Comparison of ENCODE assay signal across 1 cellular context in the genomic region with DNA sequence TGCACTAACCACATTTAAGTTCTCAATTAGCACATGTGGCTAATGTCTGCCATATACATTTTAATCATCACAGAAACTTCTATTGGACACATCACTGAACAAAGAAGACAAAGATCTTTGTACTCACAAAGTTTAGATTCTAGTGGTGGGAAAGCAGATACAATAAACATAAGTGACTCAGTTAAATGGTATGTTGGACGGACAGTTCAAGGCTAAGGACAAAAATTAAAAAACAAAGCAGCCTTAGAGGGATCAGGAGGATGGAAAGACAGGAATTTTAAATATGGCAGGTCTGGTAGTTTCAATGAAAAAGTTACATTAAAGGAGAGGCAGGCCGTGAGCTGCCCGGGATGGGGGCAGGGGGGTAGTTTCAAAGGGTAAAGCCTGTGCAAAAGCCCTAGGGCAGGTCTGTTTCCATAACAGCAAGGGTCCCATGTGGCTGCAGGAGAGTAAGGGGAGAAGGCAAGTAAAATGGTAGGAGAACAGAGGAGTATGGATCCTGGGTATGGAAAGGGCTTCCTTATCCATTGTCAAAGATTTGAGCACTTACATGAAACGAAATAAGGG.
A peak's percentile ranks its signal among the peaks of the same experiment; 100 is the strongest.
TF ChIP-seq lines count a peak whose summit lies in the region.

No MANE protein-coding gene starts in this region.

TF ChIP-seq in HepG2, 621 proteins besides CTCF, POLR2A, EP300 and RAD21 (continued from another document and continues in another):
- TF ChIP-seq KAT8 (CRISPR knock-in tag; IDR thresholded peaks at IDR 0.05) (0 out of 2 replicates have a peak, but pooled peaks have one; percentile 13), ZNF180 (CRISPR knock-in tag; IDR thresholded peaks at IDR 0.05; ENCODE audit: borderline replicate concordance, low read depth) (no peak), HCFC1 (IDR thresholded peaks at IDR 0.05; ENCODE audit: low read depth, low read length) (no peak), STAG1 (CRISPR knock-in tag; IDR thresholded peaks at IDR 0.05) (0 out of 2 replicates have a peak, but pooled peaks have one; percentile 11), SOX13 (IDR thresholded peaks at IDR 0.05) (no peak), SOX13 (CRISPR knock-in tag; conservative IDR thresholded peaks at IDR 0.05 in 1 of 2, IDR thresholded peaks at IDR 0.05 in 1 of 2) (peak in 1 of 2 experiments; percentile 86; a peak in 2 of 4 replicates), SOX6 (IDR thresholded peaks at IDR 0.05) (no peak), SOX6 (CRISPR knock-in tag; IDR thresholded peaks at IDR 0.05) (peak; percentile 77), SOX5 (CRISPR knock-in tag; IDR thresholded peaks at IDR 0.05; ENCODE audit: borderline replicate concordance) (peak; percentile 91), ZNF484 (CRISPR knock-in tag; IDR thresholded peaks at IDR 0.05; ENCODE audit: borderline replicate concordance, low read depth) (no peak), HOXA5 (CRISPR knock-in tag; IDR thresholded peaks at IDR 0.05) (0 out of 2 replicates have a peak, but pooled peaks have one; percentile 55), ZNF569 (CRISPR knock-in tag; IDR thresholded peaks at IDR 0.05; ENCODE audit: borderline replicate concordance) (no peak), PRPF4 (IDR thresholded peaks at IDR 0.05; ENCODE audit: low read depth, low read length, poor library complexity, severe bottlenecking) (no peak), GATAD2A (CRISPR knock-in tag; IDR thresholded peaks at IDR 0.05) (peak; percentile 55), NR2F6 (IDR thresholded peaks at IDR 0.05) (no peak), NR2F6 (CRISPR knock-in tag; IDR thresholded peaks at IDR 0.05) (0 out of 2 replicates have a peak, but pooled peaks have one; percentile 16), FOXA3 (CRISPR knock-in tag; IDR thresholded peaks at IDR 0.05) (peak; percentile 44), SRSF4 (IDR thresholded peaks at IDR 0.05; ENCODE audit: low read depth, low read length, poor library complexity, severe bottlenecking) (no peak), SALL1 (CRISPR knock-in tag; IDR thresholded peaks at IDR 0.05) (peak; percentile 26; the same call in 1 of the 2 replicates), EHMT2 (IDR thresholded peaks at IDR 0.05; ENCODE audit: borderline replicate concordance, low read depth, low read length) (peak; percentile 59; the same call in 1 of the 2 replicates), KLF16 (CRISPR knock-in tag; IDR thresholded peaks at IDR 0.05) (peak in 1 of 2 experiments; percentile 39; a peak in 1 of 4 replicates), SAP130 (CRISPR knock-in tag; IDR thresholded peaks at IDR 0.05; ENCODE audit: low read depth) (peak; percentile 41), ZNF570 (CRISPR knock-in tag; IDR thresholded peaks at IDR 0.05; ENCODE audit: borderline replicate concordance) (no peak), NCOA2 (CRISPR knock-in tag; IDR thresholded peaks at IDR 0.05) (peak; percentile 79)
- TF ChIP-seq, protein P1, sequence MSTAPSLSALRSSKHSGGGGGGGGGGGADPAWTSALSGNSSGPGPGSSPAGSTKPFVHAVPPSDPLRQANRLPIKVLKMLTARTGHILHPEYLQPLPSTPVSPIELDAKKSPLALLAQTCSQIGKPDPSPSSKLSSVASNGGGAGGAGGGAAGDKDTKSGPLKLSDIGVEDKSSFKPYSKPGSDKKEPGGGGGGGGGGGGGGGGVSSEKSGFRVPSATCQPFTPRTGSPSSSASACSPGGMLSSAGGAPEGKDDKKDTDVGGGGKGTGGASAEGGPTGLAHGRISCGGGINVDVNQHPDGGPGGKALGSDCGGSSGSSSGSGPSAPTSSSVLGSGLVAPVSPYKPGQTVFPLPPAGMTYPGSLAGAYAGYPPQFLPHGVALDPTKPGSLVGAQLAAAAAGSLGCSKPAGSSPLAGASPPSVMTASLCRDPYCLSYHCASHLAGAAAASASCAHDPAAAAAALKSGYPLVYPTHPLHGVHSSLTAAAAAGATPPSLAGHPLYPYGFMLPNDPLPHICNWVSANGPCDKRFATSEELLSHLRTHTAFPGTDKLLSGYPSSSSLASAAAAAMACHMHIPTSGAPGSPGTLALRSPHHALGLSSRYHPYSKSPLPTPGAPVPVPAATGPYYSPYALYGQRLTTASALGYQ (CRISPR knock-in tag; IDR thresholded peaks at IDR 0.05), result peak; percentile 39; the same call in 1 of the 2 replicates
- TF ChIP-seq, protein P2, sequence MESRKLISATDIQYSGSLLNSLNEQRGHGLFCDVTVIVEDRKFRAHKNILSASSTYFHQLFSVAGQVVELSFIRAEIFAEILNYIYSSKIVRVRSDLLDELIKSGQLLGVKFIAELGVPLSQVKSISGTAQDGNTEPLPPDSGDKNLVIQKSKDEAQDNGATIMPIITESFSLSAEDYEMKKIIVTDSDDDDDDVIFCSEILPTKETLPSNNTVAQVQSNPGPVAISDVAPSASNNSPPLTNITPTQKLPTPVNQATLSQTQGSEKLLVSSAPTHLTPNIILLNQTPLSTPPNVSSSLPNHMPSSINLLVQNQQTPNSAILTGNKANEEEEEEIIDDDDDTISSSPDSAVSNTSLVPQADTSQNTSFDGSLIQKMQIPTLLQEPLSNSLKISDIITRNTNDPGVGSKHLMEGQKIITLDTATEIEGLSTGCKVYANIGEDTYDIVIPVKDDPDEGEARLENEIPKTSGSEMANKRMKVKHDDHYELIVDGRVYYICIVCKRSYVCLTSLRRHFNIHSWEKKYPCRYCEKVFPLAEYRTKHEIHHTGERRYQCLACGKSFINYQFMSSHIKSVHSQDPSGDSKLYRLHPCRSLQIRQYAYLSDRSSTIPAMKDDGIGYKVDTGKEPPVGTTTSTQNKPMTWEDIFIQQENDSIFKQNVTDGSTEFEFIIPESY (CRISPR knock-in tag; IDR thresholded peaks at IDR 0.05), result no peak
- TF ChIP-seq, protein P3, sequence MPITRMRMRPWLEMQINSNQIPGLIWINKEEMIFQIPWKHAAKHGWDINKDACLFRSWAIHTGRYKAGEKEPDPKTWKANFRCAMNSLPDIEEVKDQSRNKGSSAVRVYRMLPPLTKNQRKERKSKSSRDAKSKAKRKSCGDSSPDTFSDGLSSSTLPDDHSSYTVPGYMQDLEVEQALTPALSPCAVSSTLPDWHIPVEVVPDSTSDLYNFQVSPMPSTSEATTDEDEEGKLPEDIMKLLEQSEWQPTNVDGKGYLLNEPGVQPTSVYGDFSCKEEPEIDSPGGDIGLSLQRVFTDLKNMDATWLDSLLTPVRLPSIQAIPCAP (CRISPR knock-in tag; IDR thresholded peaks at IDR 0.05; ENCODE audit: low read depth), result no peak
- TF ChIP-seq, protein P4, sequence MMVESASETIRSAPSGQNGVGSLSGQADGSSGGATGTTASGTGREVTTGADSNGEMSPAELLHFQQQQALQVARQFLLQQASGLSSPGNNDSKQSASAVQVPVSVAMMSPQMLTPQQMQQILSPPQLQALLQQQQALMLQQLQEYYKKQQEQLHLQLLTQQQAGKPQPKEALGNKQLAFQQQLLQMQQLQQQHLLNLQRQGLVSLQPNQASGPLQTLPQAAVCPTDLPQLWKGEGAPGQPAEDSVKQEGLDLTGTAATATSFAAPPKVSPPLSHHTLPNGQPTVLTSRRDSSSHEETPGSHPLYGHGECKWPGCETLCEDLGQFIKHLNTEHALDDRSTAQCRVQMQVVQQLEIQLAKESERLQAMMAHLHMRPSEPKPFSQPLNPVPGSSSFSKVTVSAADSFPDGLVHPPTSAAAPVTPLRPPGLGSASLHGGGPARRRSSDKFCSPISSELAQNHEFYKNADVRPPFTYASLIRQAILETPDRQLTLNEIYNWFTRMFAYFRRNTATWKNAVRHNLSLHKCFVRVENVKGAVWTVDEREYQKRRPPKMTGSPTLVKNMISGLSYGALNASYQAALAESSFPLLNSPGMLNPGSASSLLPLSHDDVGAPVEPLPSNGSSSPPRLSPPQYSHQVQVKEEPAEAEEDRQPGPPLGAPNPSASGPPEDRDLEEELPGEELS (CRISPR knock-in tag; IDR thresholded peaks at IDR 0.05), result peak; percentile 53
- TF ChIP-seq, protein P5, sequence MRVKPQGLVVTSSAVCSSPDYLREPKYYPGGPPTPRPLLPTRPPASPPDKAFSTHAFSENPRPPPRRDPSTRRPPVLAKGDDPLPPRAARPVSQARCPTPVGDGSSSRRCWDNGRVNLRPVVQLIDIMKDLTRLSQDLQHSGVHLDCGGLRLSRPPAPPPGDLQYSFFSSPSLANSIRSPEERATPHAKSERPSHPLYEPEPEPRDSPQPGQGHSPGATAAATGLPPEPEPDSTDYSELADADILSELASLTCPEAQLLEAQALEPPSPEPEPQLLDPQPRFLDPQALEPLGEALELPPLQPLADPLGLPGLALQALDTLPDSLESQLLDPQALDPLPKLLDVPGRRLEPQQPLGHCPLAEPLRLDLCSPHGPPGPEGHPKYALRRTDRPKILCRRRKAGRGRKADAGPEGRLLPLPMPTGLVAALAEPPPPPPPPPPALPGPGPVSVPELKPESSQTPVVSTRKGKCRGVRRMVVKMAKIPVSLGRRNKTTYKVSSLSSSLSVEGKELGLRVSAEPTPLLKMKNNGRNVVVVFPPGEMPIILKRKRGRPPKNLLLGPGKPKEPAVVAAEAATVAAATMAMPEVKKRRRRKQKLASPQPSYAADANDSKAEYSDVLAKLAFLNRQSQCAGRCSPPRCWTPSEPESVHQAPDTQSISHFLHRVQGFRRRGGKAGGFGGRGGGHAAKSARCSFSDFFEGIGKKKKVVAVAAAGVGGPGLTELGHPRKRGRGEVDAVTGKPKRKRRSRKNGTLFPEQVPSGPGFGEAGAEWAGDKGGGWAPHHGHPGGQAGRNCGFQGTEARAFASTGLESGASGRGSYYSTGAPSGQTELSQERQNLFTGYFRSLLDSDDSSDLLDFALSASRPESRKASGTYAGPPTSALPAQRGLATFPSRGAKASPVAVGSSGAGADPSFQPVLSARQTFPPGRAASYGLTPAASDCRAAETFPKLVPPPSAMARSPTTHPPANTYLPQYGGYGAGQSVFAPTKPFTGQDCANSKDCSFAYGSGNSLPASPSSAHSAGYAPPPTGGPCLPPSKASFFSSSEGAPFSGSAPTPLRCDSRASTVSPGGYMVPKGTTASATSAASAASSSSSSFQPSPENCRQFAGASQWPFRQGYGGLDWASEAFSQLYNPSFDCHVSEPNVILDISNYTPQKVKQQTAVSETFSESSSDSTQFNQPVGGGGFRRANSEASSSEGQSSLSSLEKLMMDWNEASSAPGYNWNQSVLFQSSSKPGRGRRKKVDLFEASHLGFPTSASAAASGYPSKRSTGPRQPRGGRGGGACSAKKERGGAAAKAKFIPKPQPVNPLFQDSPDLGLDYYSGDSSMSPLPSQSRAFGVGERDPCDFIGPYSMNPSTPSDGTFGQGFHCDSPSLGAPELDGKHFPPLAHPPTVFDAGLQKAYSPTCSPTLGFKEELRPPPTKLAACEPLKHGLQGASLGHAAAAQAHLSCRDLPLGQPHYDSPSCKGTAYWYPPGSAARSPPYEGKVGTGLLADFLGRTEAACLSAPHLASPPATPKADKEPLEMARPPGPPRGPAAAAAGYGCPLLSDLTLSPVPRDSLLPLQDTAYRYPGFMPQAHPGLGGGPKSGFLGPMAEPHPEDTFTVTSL (CRISPR knock-in tag; IDR thresholded peaks at IDR 0.05; ENCODE audit: borderline replicate concordance), result peak; percentile 59; the same call in 1 of the 2 replicates
- TF ChIP-seq, protein P6, sequence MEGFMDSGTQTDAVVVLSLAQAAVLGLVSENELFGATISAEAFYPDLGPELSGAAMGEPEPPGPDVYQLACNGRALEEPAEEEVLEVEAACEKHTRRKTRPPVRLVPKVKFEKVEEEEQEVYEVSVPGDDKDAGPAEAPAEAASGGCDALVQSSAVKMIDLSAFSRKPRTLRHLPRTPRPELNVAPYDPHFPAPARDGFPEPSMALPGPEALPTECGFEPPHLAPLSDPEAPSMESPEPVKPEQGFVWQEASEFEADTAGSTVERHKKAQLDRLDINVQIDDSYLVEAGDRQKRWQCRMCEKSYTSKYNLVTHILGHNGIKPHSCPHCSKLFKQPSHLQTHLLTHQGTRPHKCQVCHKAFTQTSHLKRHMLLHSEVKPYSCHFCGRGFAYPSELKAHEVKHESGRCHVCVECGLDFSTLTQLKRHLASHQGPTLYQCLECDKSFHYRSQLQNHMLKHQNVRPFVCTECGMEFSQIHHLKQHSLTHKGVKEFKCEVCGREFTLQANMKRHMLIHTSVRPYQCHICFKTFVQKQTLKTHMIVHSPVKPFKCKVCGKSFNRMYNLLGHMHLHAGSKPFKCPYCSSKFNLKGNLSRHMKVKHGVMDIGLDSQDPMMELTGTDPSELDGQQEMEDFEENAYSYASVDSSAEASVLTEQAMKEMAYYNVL (CRISPR knock-in tag; IDR thresholded peaks at IDR 0.05; ENCODE audit: borderline replicate concordance), result 0 out of 2 replicates have a peak, but pooled peaks have one; percentile 35
- TF ChIP-seq, protein P7, sequence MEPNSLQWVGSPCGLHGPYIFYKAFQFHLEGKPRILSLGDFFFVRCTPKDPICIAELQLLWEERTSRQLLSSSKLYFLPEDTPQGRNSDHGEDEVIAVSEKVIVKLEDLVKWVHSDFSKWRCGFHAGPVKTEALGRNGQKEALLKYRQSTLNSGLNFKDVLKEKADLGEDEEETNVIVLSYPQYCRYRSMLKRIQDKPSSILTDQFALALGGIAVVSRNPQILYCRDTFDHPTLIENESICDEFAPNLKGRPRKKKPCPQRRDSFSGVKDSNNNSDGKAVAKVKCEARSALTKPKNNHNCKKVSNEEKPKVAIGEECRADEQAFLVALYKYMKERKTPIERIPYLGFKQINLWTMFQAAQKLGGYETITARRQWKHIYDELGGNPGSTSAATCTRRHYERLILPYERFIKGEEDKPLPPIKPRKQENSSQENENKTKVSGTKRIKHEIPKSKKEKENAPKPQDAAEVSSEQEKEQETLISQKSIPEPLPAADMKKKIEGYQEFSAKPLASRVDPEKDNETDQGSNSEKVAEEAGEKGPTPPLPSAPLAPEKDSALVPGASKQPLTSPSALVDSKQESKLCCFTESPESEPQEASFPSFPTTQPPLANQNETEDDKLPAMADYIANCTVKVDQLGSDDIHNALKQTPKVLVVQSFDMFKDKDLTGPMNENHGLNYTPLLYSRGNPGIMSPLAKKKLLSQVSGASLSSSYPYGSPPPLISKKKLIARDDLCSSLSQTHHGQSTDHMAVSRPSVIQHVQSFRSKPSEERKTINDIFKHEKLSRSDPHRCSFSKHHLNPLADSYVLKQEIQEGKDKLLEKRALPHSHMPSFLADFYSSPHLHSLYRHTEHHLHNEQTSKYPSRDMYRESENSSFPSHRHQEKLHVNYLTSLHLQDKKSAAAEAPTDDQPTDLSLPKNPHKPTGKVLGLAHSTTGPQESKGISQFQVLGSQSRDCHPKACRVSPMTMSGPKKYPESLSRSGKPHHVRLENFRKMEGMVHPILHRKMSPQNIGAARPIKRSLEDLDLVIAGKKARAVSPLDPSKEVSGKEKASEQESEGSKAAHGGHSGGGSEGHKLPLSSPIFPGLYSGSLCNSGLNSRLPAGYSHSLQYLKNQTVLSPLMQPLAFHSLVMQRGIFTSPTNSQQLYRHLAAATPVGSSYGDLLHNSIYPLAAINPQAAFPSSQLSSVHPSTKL (CRISPR knock-in tag; IDR thresholded peaks at IDR 0.05), result peak; percentile 87
- TF ChIP-seq, protein P8, sequence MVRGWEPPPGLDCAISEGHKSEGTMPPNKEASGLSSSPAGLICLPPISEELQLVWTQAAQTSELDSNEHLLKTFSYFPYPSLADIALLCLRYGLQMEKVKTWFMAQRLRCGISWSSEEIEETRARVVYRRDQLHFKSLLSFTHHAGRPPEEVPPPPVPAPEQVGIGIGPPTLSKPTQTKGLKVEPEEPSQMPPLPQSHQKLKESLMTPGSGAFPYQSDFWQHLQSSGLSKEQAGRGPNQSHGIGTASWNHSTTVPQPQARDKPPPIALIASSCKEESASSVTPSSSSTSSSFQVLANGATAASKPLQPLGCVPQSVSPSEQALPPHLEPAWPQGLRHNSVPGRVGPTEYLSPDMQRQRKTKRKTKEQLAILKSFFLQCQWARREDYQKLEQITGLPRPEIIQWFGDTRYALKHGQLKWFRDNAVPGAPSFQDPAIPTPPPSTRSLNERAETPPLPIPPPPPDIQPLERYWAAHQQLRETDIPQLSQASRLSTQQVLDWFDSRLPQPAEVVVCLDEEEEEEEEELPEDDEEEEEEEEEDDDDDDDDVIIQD (CRISPR knock-in tag; IDR thresholded peaks at IDR 0.05; ENCODE audit: low read depth), result peak; percentile 88
